ENCODE assay signal across 14 cellular contexts in genomic region chr19:870314-870713, GRCh38. TPM values are rescaled to one million over a fixed set of nuclear protein-coding genes. Genes with fewer than 3 reads are reported as not detected.
A peak's percentile ranks its signal among the peaks of the same experiment; 100 is the strongest.
DNase-seq lines count a peak whose midpoint lies in the region; ATAC-seq and TF ChIP-seq lines count a peak whose summit lies in the region.
"Had no signal": no experiment of that assay in that cellular context is flagged by ENCODE, and none has a peak within 500 bp of the region (broad histone marks: within the 10 kb centered on the region; RNA-seq: fewer than 3 reads in every experiment).

No MANE protein-coding gene starts in this region.

- H3K9ac ChIP-seq in adipocyte (ENCODE audit: low read length): peak overlapping the region; percentile 53
- H3K9ac ChIP-seq in muscle layer of colon (ENCODE audit: low read length): no peak overlapping the region

- in situ Hi-C loops in transverse colon (cut with MboI; ENCODE audit: low pct_ligation_motif_present in 1 of 4, low pct_unique_long_range_greater_than_20kb in 1 of 4, low sequenced_read_pairs in 3 of 4): loop anchor here in 1 of 4 donors (25.0 kb wide), 1 partner anchor 117 kb away; the partner anchor contains the start of gene WDR18

- peaks cover 11% of the 10 kb centered on the region for H3K4me1 Mint-ChIP-seq in activated T-cell treated with anti-CD3 and anti-CD28 coated beads, Interleukin-2, amount 50 U/mL, for 72 hours (ENCODE audit: low read depth)

- peaks cover 23% of the 10 kb centered on the region for H3K4me1 ChIP-seq in adipocyte (ENCODE audit: control insufficient read depth, insufficient read depth, low read length)
- H3K4me1 ChIP-seq in muscle layer of colon (ENCODE audit: insufficient read depth, low read length): peaks cover 9% of the 10 kb centered on the region
- H3K4me1 ChIP-seq in transverse colon: peaks cover 12 to 25% (median 18%) of the 10 kb centered on the region in 4 donors
- peaks cover 10% of the 10 kb centered on the region for H3K4me1 ChIP-seq in BE2C

- peak overlapping the region; percentile 36 to 52 for H3K4me3 Mint-ChIP-seq in activated T-cell treated with anti-CD3 and anti-CD28 coated beads, Interleukin-2, amount 50 U/mL, for 72 hours

- WGBS in transverse colon (ENCODE audit: low coverage in 1 of 2), 2 donors: 87 to 89% methylated on average over 4 to 8 of the region's 8 CpGs

- no peak for ATAC-seq in activated T-cell treated with anti-CD3 and anti-CD28 coated beads, Interleukin-2, amount 50 U/mL, for 72 hours (replicated peaks in 1 of 2)
- no peak for ATAC-seq in HG02970 (IDR thresholded peaks at IDR 0.05; ENCODE audit: low FRiP score, unreplicated experiment)
- no peak for ATAC-seq in HG03439 (IDR thresholded peaks at IDR 0.05; ENCODE audit: unreplicated experiment)

- H3K27ac ChIP-seq in muscle layer of colon (ENCODE audit: low read depth, low read length): peak overlapping the region; percentile 86
- peak overlapping the region; percentile 66 to 89 (median 78) for H3K27ac ChIP-seq in transverse colon

- TF ChIP-seq EP300 in transverse colon (IDR thresholded peaks at IDR 0.05; ENCODE audit: low read depth): no peak

- intact Hi-C loops in transverse colon (cut with DNase I; ENCODE audit: low total_unique reads): no loop called here

- TF ChIP-seq POLR2A in transverse colon (IDR thresholded peaks at IDR 0.05): no peak

- H3K27me3 ChIP-seq in adipocyte (replicated peaks; ENCODE audit: control insufficient read depth, insufficient read depth, low read length) (no peaks in the 10 kb centered on the region), muscle layer of colon (ENCODE audit: control insufficient read depth in 1 of 2, insufficient read depth in 2 of 2, low read length in 2 of 2) (no peaks in the 10 kb centered on the region), transverse colon (no peaks in the 10 kb centered on the region), BE2C (no peaks in the 10 kb centered on the region; the same call in 1 of the 2 replicates)

- no peak overlapping the region for H3K4me3 ChIP-seq in adipocyte (ENCODE audit: low read length)
- H3K4me3 ChIP-seq in muscle layer of colon (ENCODE audit: low read depth in 1 of 2, low read length in 2 of 2): no peak overlapping the region
- H3K4me3 ChIP-seq in transverse colon: no peak overlapping the region
- H3K4me3 ChIP-seq in BE2C (ENCODE audit: low read depth, low read length): no peak overlapping the region

- no peak for DNase-seq in activated T-cell treated with anti-CD3 and anti-CD28 coated beads, Interleukin-2, amount 50 U/mL, for 72 hours
- DNase-seq in activated T-cell treated with anti-CD3 and anti-CD28 coated beads, Interleukin-2, amount 50 U/mL, for 48 hours: no peak
- no peak for DNase-seq in adipocyte (ENCODE audit: low read depth)
- no peak for DNase-seq in transverse colon
- no peak for DNase-seq in BE2C
- DNase-seq: activated naive CD4-positive, alpha-beta T cell; glutamatergic neuron; NCI-H2107 had no signal

- no peak overlapping the region for H3K27ac Mint-ChIP-seq in activated T-cell treated with anti-CD3 and anti-CD28 coated beads, Interleukin-2, amount 50 U/mL, for 72 hours

- no peak for TF ChIP-seq CTCF in transverse colon (IDR thresholded peaks at IDR 0.05)
- TF ChIP-seq CTCF in BE2C (IDR thresholded peaks at IDR 0.05; ENCODE audit: low read depth, low read length): no peak

- peaks cover 2 to 4% of the 10 kb centered on the region in 2 donors for H3K36me3 Mint-ChIP-seq in activated T-cell treated with anti-CD3 and anti-CD28 coated beads, Interleukin-2, amount 50 U/mL, for 72 hours (ENCODE audit: insufficient read depth in 2 of 2)

- H3K9me3 ChIP-seq in adipocyte (ENCODE audit: control insufficient read depth, low read length): no peaks in the 10 kb centered on the region
- no peaks in the 10 kb centered on the region for H3K9me3 ChIP-seq in muscle layer of colon (ENCODE audit: low read length)
- H3K9me3 ChIP-seq in transverse colon: no peaks in the 10 kb centered on the region
- no peaks in the 10 kb centered on the region for H3K9me3 ChIP-seq in BE2C

- no peaks in the 10 kb centered on the region for H3K9me3 Mint-ChIP-seq in activated T-cell treated with anti-CD3 and anti-CD28 coated beads, Interleukin-2, amount 50 U/mL, for 72 hours

- no peaks in the 10 kb centered on the region for H3K27me3 Mint-ChIP-seq in activated T-cell treated with anti-CD3 and anti-CD28 coated beads, Interleukin-2, amount 50 U/mL, for 72 hours (ENCODE audit: low read depth)

- peaks cover 7% of the 10 kb centered on the region for H3K36me3 ChIP-seq in adipocyte (ENCODE audit: control insufficient read depth, insufficient read depth, low read length, severe bottlenecking)
- H3K36me3 ChIP-seq in muscle layer of colon (ENCODE audit: insufficient read depth, low read length): peaks cover 35% of the 10 kb centered on the region
- H3K36me3 ChIP-seq in transverse colon: peaks cover 0 to 5% (median 0%) of the 10 kb centered on the region in 4 donors
- H3K36me3 ChIP-seq in BE2C: peaks cover 20% of the 10 kb centered on the region

RNA-seq across cellular contexts. Expression of gene CFD, which starts 10.8 kb away (rescaled TPM):
- 1 to 10 TPM; 2.1 to 3.1 TPM for total RNA-seq in activated T-cell treated with anti-CD3 and anti-CD28 coated beads, Interleukin-2, amount 50 U/mL, for 72 hours
- total RNA-seq in transverse colon: 100 to 1,000 TPM; 147 to 368 (median 208) TPM
- 1.1 TPM for polyA plus RNA-seq in BE2C (2012; ENCODE audit: insufficient read depth, insufficient read length, low read depth)

RNA-seq across cellular contexts. Expression of gene ELANE, which starts 18.2 kb away (rescaled TPM):
- total RNA-seq in activated T-cell treated with anti-CD3 and anti-CD28 coated beads, Interleukin-2, amount 50 U/mL, for 72 hours: not detected
- 1 to 10 TPM in 1 of 4 donors, under 1 TPM in 1, not detected in 2; 0.79 to 2.2 TPM for total RNA-seq in transverse colon
- polyA plus RNA-seq in BE2C (2012; ENCODE audit: insufficient read depth, insufficient read length, low read depth): not detected
- total RNA-seq: endothelial cell of umbilical vein, mucosa of gallbladder had no signal
- polyA plus RNA-seq: endothelial cell of umbilical vein had no signal

RNA-seq across cellular contexts. Expression of gene MED16, which starts 22.7 kb away (rescaled TPM):
- total RNA-seq in activated T-cell treated with anti-CD3 and anti-CD28 coated beads, Interleukin-2, amount 50 U/mL, for 72 hours: 10 to 100 TPM; 59.8 to 62.2 TPM
- 100 to 1,000 TPM in 1 of 4 donors, 10 to 100 TPM in 3; 58.1 to 158 (median 78.4) TPM for total RNA-seq in transverse colon
- 124 TPM for polyA plus RNA-seq in BE2C (2012; ENCODE audit: insufficient read depth, insufficient read length, low read depth)

RNA-seq across cellular contexts. Expression of gene RNU6-9, which starts 23.0 kb away (rescaled TPM):
- not detected for total RNA-seq in activated T-cell treated with anti-CD3 and anti-CD28 coated beads, Interleukin-2, amount 50 U/mL, for 72 hours
- not detected for total RNA-seq in transverse colon
- polyA plus RNA-seq in BE2C (2012; ENCODE audit: insufficient read depth, insufficient read length, low read depth): not detected
- total RNA-seq: endothelial cell of umbilical vein, mucosa of gallbladder, Right ventricle myocardium superior had no signal
- polyA plus RNA-seq: endothelial cell of umbilical vein had no signal

RNA-seq across cellular contexts. Expression of gene PRTN3, which starts 29.5 kb away (rescaled TPM):
- not detected for total RNA-seq in activated T-cell treated with anti-CD3 and anti-CD28 coated beads, Interleukin-2, amount 50 U/mL, for 72 hours
- not detected for total RNA-seq in transverse colon
- not detected for polyA plus RNA-seq in BE2C (2012; ENCODE audit: insufficient read depth, insufficient read length, low read depth)
- total RNA-seq: endothelial cell of umbilical vein, mucosa of gallbladder, Right ventricle myocardium superior had no signal
- polyA plus RNA-seq: endothelial cell of umbilical vein had no signal

Comparison
In these comparisons a context has a peak if more than half of its experiments do, and no peak if none do; other contexts are left out.
1. RNA of gene CFD, which starts 10.8 kb away (total RNA-seq): 147 to 368 TPM in transverse colon; 2.1 to 3.1 TPM in activated T-cell treated with anti-CD3 and anti-CD28 coated beads, Interleukin-2, amount 50 U/mL, for 72 hours; every median in the first group is over 10 times any median in the second.